In genomic region chr11:40271361-40271760, GRCh38 we compare ENCODE assay signal across 15 cellular contexts.
DNase-seq lines count a peak whose midpoint lies in the region; ATAC-seq and TF ChIP-seq lines count a peak whose summit lies in the region.
"Had no signal": no experiment of that assay in that cellular context is flagged by ENCODE, and none has a peak within 500 bp of the region (broad histone marks: within the 10 kb centered on the region; RNA-seq: fewer than 3 reads in every experiment).

No MANE protein-coding gene starts in this region.

- no peak overlapping the region for H3K4ac ChIP-seq in mesenchymal stem cell (ENCODE audit: low read depth in 1 of 2, low read length in 2 of 2)

- no peak overlapping the region for H4K91ac ChIP-seq in mesenchymal stem cell (ENCODE audit: low read length)

- peak overlapping the region; percentile 50 for H3K27ac Mint-ChIP-seq in mesothelial cell of epicardium
- H3K27ac Mint-ChIP-seq: CD4-positive, alpha-beta T cell had no signal

- H2BK15ac ChIP-seq in mesenchymal stem cell (ENCODE audit: low read depth, poor library complexity, severe bottlenecking), result no peak overlapping the region

- no peak for TF ChIP-seq CTCF in SK-N-SH (IDR thresholded peaks at IDR 0.05)
- no peak for TF ChIP-seq CTCF in mesothelial cell of epicardium (IDR thresholded peaks at IDR 0.05; ENCODE audit: unreplicated experiment)

- H3K4me1 Mint-ChIP-seq in mesothelial cell of epicardium, result peaks cover 54% of the 10 kb centered on the region

- H3K36me3 Mint-ChIP-seq in mesothelial cell of epicardium, result no peaks in the 10 kb centered on the region

- no peak overlapping the region for H3K14ac ChIP-seq in mesenchymal stem cell (ENCODE audit: low read length in 2 of 2)

- no peaks in the 10 kb centered on the region for H4K20me1 ChIP-seq in SK-N-SH (ENCODE audit: insufficient read depth)

- peaks cover 23% of the 10 kb centered on the region for H3K27me3 Mint-ChIP-seq in mesothelial cell of epicardium (ENCODE audit: low read depth)
- H3K27me3 Mint-ChIP-seq: CD4-positive, alpha-beta T cell had no signal

- H3K9ac ChIP-seq in SK-N-SH (no peak overlapping the region), rectal smooth muscle tissue (ENCODE audit: low read length) (no peak overlapping the region), mesenchymal stem cell (ENCODE audit: low read length) (no peak overlapping the region)
- H3K9ac ChIP-seq: GM23248 had no signal

- no peak overlapping the region for H3K4me3 Mint-ChIP-seq in mesothelial cell of epicardium
- H3K4me3 Mint-ChIP-seq: CD4-positive, alpha-beta T cell had no signal

- H3K27ac ChIP-seq in SK-N-SH (ENCODE audit: low read depth in 2 of 2, low read length in 1 of 2), result no peak overlapping the region
- H3K27ac ChIP-seq in rectal smooth muscle tissue (ENCODE audit: low read depth, low read length), result peak overlapping the region; percentile 6
- H3K27ac ChIP-seq in mesenchymal stem cell (ENCODE audit: low read length, poor library complexity, severe bottlenecking), result no peak overlapping the region
- H3K27ac ChIP-seq: 22Rv1, A549, C4-2B, GM23248 had no signal

- H3K9me2 ChIP-seq in SK-N-SH, result no peaks in the 10 kb centered on the region

- H3K79me1 ChIP-seq in mesenchymal stem cell (replicated peaks; ENCODE audit: low read length, poor library complexity, severe bottlenecking), result no peaks in the 10 kb centered on the region

- no peak overlapping the region for H2AK5ac ChIP-seq in mesenchymal stem cell (ENCODE audit: low read length, severe bottlenecking)

- no peak overlapping the region for H3K23ac ChIP-seq in mesenchymal stem cell (ENCODE audit: low read length in 2 of 2)

- no peaks in the 10 kb centered on the region for H3K79me2 ChIP-seq in SK-N-SH (ENCODE audit: insufficient read depth)

- H3K27me3 ChIP-seq in SK-N-SH (ENCODE audit: insufficient read depth) (no peaks in the 10 kb centered on the region), rectal smooth muscle tissue (ENCODE audit: control insufficient read depth, insufficient read depth, low read length) (no peaks in the 10 kb centered on the region), mesenchymal stem cell (ENCODE audit: control insufficient read depth in 1 of 2, insufficient read depth in 1 of 2, low read length in 2 of 2) (no peaks in the 10 kb centered on the region)

- 85% methylated on average over 5 of the region's 5 CpGs for WGBS in SK-N-SH (ENCODE audit: low lambda C conversion rate)
- WGBS in mesenchymal stem cell, result 96% methylated on average over 3 of the region's 5 CpGs

- H4K8ac ChIP-seq in mesenchymal stem cell (ENCODE audit: low read length), result no peak overlapping the region

- H3K9me3 Mint-ChIP-seq in mesothelial cell of epicardium, result peaks cover 4% of the 10 kb centered on the region

- CTCF ChIA-PET in SK-N-SH (lab: Yijun Ruan, JAX), result no interaction called here

- H3K9me3 ChIP-seq in SK-N-SH (no peaks in the 10 kb centered on the region), mesenchymal stem cell (ENCODE audit: control insufficient read depth, low read length) (no peaks in the 10 kb centered on the region)
- H3K9me3 ChIP-seq: A549, Caco-2, HAP-1 had no signal

- TF ChIP-seq EP300 in SK-N-SH (IDR thresholded peaks at IDR 0.05; ENCODE audit: borderline replicate concordance in 1 of 2, low read depth in 1 of 2, low read length in 1 of 2), result no peak

- POLR2A ChIA-PET in SK-N-SH (lab: Yijun Ruan, JAX), result no interaction called here

- no peak for TF ChIP-seq RAD21 in SK-N-SH (IDR thresholded peaks at IDR 0.05; ENCODE audit: low read length)

- H3K36me3 ChIP-seq in SK-N-SH (replicated peaks in 1 of 2; ENCODE audit: control insufficient read depth in 1 of 2, insufficient read depth in 2 of 2, low read length in 1 of 2) (no peaks in the 10 kb centered on the region), rectal smooth muscle tissue (ENCODE audit: control insufficient read depth, insufficient read depth, low read length) (no peaks in the 10 kb centered on the region), mesenchymal stem cell (ENCODE audit: control insufficient read depth in 1 of 2, insufficient read depth in 2 of 2, low read depth in 1 of 2, low read length in 2 of 2) (no peaks in the 10 kb centered on the region)
- H3K36me3 ChIP-seq: HAP-1 had no signal

- DNase-seq in SK-N-SH (no peak), mesothelial cell of epicardium (ENCODE audit: low spot score in 2 of 2, unreplicated experiment in 2 of 2) (no peak), hypothalamus (lab: John Stamatoyannopoulos, UW) (no peak), mesenchymal stem cell (no peak)
- DNase-seq: AML-193; Caco-2; CD4-positive, alpha-beta T cell; GM23248 had no signal

- H3K4me2 ChIP-seq in SK-N-SH (no peak overlapping the region), mesenchymal stem cell (ENCODE audit: low read length, poor library complexity, severe bottlenecking) (no peak overlapping the region)
- H3K4me2 ChIP-seq: A549 had no signal

- peak; percentile 31; the same call in 1 of the 3 replicates for ATAC-seq in SK-N-SH treated with all-trans-retinoic acid at 6 μM for 48 hours
- ATAC-seq in HG03139 (IDR thresholded peaks at IDR 0.05; ENCODE audit: unreplicated experiment), result no peak
- ATAC-seq: A549 had no signal

- H3K4me1 ChIP-seq in SK-N-SH (ENCODE audit: control insufficient read depth in 1 of 2, insufficient read depth in 2 of 2, low read depth in 1 of 2, low read length in 1 of 2) (peaks cover 12 to 16% of the 10 kb centered on the region in 2 experiments; a peak in 3 of 4 replicates), rectal smooth muscle tissue (ENCODE audit: control insufficient read depth, insufficient read depth, low read length) (no peaks in the 10 kb centered on the region), mesenchymal stem cell (ENCODE audit: control insufficient read depth, insufficient read depth, low read depth, low read length) (no peaks in the 10 kb centered on the region)
- H3K4me1 ChIP-seq: A549, Caco-2, HAP-1 had no signal

- H2AFZ ChIP-seq in SK-N-SH (ENCODE audit: low read depth) (no peak overlapping the region), mesenchymal stem cell (ENCODE audit: low read depth, low read length) (no peak overlapping the region)
- H2AFZ ChIP-seq: GM23248 had no signal

- H2BK12ac ChIP-seq in mesenchymal stem cell (ENCODE audit: low read length in 2 of 2), result no peak overlapping the region

- no peak overlapping the region for H2BK120ac ChIP-seq in mesenchymal stem cell (ENCODE audit: low read depth, low read length)

- peaks cover 5% of the 10 kb centered on the region for H3F3A ChIP-seq in SK-N-SH (replicated peaks; ENCODE audit: insufficient read depth)

- no peak overlapping the region for H2BK5ac ChIP-seq in mesenchymal stem cell (ENCODE audit: low read depth, low read length, poor library complexity, severe bottlenecking)

- H3K4me3 ChIP-seq in SK-N-SH (ENCODE audit: low read depth in 2 of 2, low read length in 1 of 2) (no peak overlapping the region), rectal smooth muscle tissue (ENCODE audit: low read length) (no peak overlapping the region), mesenchymal stem cell (ENCODE audit: insufficient read depth in 1 of 2, low read depth in 1 of 2, low read length in 2 of 2) (no peak overlapping the region)
- H3K4me3 ChIP-seq: A549, GM23248, HAP-1 had no signal

- H3K18ac ChIP-seq in mesenchymal stem cell (ENCODE audit: low read depth in 1 of 2, low read length in 2 of 2), result no peak overlapping the region

TF ChIP-seq in SK-N-SH treated with all-trans-retinoic acid at 6 μM for 48 hours, 23 proteins besides CTCF, POLR2A, EP300 and RAD21 (continues in another document):
- no peak for TF ChIP-seq SNAI2 (CRISPR knock-in tag; IDR thresholded peaks at IDR 0.05)
- TF ChIP-seq ZNF565 (CRISPR knock-in tag; conservative IDR thresholded peaks at IDR 0.05; ENCODE audit: low read depth), result no peak
- no peak for TF ChIP-seq RARB (CRISPR knock-in tag; IDR thresholded peaks at IDR 0.05)
- no peak for TF ChIP-seq TCF4 (CRISPR knock-in tag; IDR thresholded peaks at IDR 0.05; ENCODE audit: borderline replicate concordance)
- TF ChIP-seq ZNF70 (CRISPR knock-in tag; IDR thresholded peaks at IDR 0.05), result no peak

TF ChIP-seq in SK-N-SH, 30 proteins besides CTCF, POLR2A, EP300 and RAD21:
- TF ChIP-seq POLR2AphosphoS5 (IDR thresholded peaks at IDR 0.05; ENCODE audit: low read depth, low read length), result no peak
- TF ChIP-seq EZH2phosphoT487 (IDR thresholded peaks at IDR 0.05; ENCODE audit: borderline replicate concordance, low read depth), result no peak
TF ChIP-seq in SK-N-SH: peak in this region for 0.
